ENCODE assay signal across 25 cellular contexts in genomic region chr20:35891375-35891774, GRCh38.
A peak's percentile ranks its signal among the peaks of the same experiment; 100 is the strongest.
DNase-seq lines count a peak whose midpoint lies in the region; ATAC-seq, FAIRE-seq and TF ChIP-seq lines count a peak whose summit lies in the region.
"Had no signal": no experiment of that assay in that cellular context is flagged by ENCODE, and none has a peak within 500 bp of the region (broad histone marks: within the 10 kb centered on the region; RNA-seq: fewer than 3 reads in every experiment).

No MANE protein-coding gene starts in this region.

- no peak overlapping the region for H2BK12ac ChIP-seq in mesenchymal stem cell (ENCODE audit: low read length in 2 of 2)

- H2AK5ac ChIP-seq in IMR-90 (ENCODE audit: low read depth, low read length) = no peak overlapping the region
- no peak overlapping the region for H2AK5ac ChIP-seq in mesenchymal stem cell (ENCODE audit: low read length, severe bottlenecking)

- H3K9me1 ChIP-seq in IMR-90 (ENCODE audit: insufficient read depth, low read length) = peaks cover 15% of the 10 kb centered on the region

- no peak overlapping the region for H3K9ac ChIP-seq in IMR-90 (ENCODE audit: low read depth, low read length)
- H3K9ac ChIP-seq in adipocyte (ENCODE audit: low read length) = no peak overlapping the region
- no peak overlapping the region for H3K9ac ChIP-seq in mesenchymal stem cell (ENCODE audit: low read length)
- H3K9ac ChIP-seq: BLaER1 had no signal

- H3K79me1 ChIP-seq in IMR-90 (ENCODE audit: low read depth in 1 of 2, low read length in 2 of 2) (peaks cover 21 to 65% of the 10 kb centered on the region in 2 experiments), mesenchymal stem cell (replicated peaks; ENCODE audit: low read length, poor library complexity, severe bottlenecking) (peaks cover 28% of the 10 kb centered on the region)

- FAIRE-seq in GM19239 (lab: Jason Lieb, UNC) = no peak
- FAIRE-seq: bronchial epithelial cell, kidney had no signal

- TF ChIP-seq CTCF in IMR-90 (conservative IDR thresholded peaks at IDR 0.05; ENCODE audit: low read depth, low read length) = no peak

- H3K27me3 ChIP-seq in IMR-90 (ENCODE audit: control insufficient read depth, insufficient read depth, low read length) = no peaks in the 10 kb centered on the region
- H3K27me3 ChIP-seq in adipocyte (replicated peaks; ENCODE audit: control insufficient read depth, insufficient read depth, low read length) = no peaks in the 10 kb centered on the region
- H3K27me3 ChIP-seq in mesenchymal stem cell (ENCODE audit: control insufficient read depth in 1 of 2, insufficient read depth in 1 of 2, low read length in 2 of 2) = no peaks in the 10 kb centered on the region
- H3K27me3 ChIP-seq: BLaER1, dorsolateral prefrontal cortex, esophagus squamous epithelium, hepatocyte, uterus had no signal

- no peak overlapping the region for H2BK120ac ChIP-seq in IMR-90 (ENCODE audit: low read depth, low read length)
- H2BK120ac ChIP-seq in mesenchymal stem cell (ENCODE audit: low read depth, low read length) = no peak overlapping the region

- H3K14ac ChIP-seq in IMR-90 (replicated peaks; ENCODE audit: low read depth, low read length) = no peak overlapping the region
- no peak overlapping the region for H3K14ac ChIP-seq in mesenchymal stem cell (ENCODE audit: low read length in 2 of 2)

- H4K91ac ChIP-seq in IMR-90 (ENCODE audit: insufficient read depth, low read depth, low read length) (no peak overlapping the region), mesenchymal stem cell (ENCODE audit: low read length) (no peak overlapping the region)

- H3K9me3 ChIP-seq in IMR-90 (ENCODE audit: control insufficient read depth, insufficient read depth, low read length) (no peaks in the 10 kb centered on the region), adipocyte (ENCODE audit: control insufficient read depth, low read length) (no peaks in the 10 kb centered on the region), mesenchymal stem cell (ENCODE audit: control insufficient read depth, low read length) (no peaks in the 10 kb centered on the region)
- H3K9me3 ChIP-seq: BLaER1, esophagus squamous epithelium, uterus had no signal

- TF ChIP-seq RAD21 in IMR-90 (IDR thresholded peaks at IDR 0.05; ENCODE audit: low read length) = no peak

- dilution Hi-C loops in IMR-90 (cut with HindIII; ENCODE audit: low sequenced_read_pairs, unreplicated experiment) = no loop called here

- no peak overlapping the region for H2AK9ac ChIP-seq in IMR-90 (replicated peaks; ENCODE audit: low read depth, low read length, poor library complexity)

- H2BK20ac ChIP-seq in IMR-90 (ENCODE audit: low read depth, low read length) = no peak overlapping the region

- no peak overlapping the region for H2BK15ac ChIP-seq in IMR-90 (ENCODE audit: low read depth, low read length)
- H2BK15ac ChIP-seq in mesenchymal stem cell (ENCODE audit: low read depth, poor library complexity, severe bottlenecking) = no peak overlapping the region

- intact Hi-C loops in IMR-90 (cut with micrococcal nuclease) = no loop called here

- peaks cover 4% of the 10 kb centered on the region; the same call in 1 of the 2 replicates for H4K20me1 ChIP-seq in IMR-90 (ENCODE audit: insufficient read depth, low read length)

- in situ Hi-C loops in IMR-90 (cut with MboI; ENCODE audit: low sequenced_read_pairs) = no loop called here

- H3K18ac ChIP-seq in IMR-90 (ENCODE audit: low read depth, low read length) = no peak overlapping the region
- no peak overlapping the region for H3K18ac ChIP-seq in mesenchymal stem cell (ENCODE audit: low read depth in 1 of 2, low read length in 2 of 2)

- ATAC-seq in IMR-90 (ENCODE audit: low read depth) (peak; percentile 83), GM21723 (IDR thresholded peaks at IDR 0.05; ENCODE audit: unreplicated experiment) (no peak), GM18870 (IDR thresholded peaks at IDR 0.05; ENCODE audit: unreplicated experiment) (no peak)
- ATAC-seq: activated T-helper 17 cell treated with anti-CD3 and anti-CD28 coated beads, Interleukin-2, amount 50 U/mL, for 72 hours; natural killer cell had no signal

- H2BK5ac ChIP-seq in IMR-90 (ENCODE audit: low read depth, low read length, poor library complexity, severe bottlenecking) (peak overlapping the region; percentile 35), mesenchymal stem cell (ENCODE audit: low read depth, low read length, poor library complexity, severe bottlenecking) (no peak overlapping the region)

- H3K23ac ChIP-seq in IMR-90 (ENCODE audit: low read depth, low read length) = 0 out of 2 replicates have a peak overlapping the region, but pooled peaks have one; percentile 1
- no peak overlapping the region for H3K23ac ChIP-seq in mesenchymal stem cell (ENCODE audit: low read length in 2 of 2)

- H3K27ac ChIP-seq in IMR-90 (ENCODE audit: insufficient read depth, low read length) = peak overlapping the region; percentile 16; the same call in 1 of the 2 replicates
- no peak overlapping the region for H3K27ac ChIP-seq in mesenchymal stem cell (ENCODE audit: low read length, poor library complexity, severe bottlenecking)
- H3K27ac ChIP-seq: BLaER1, dorsolateral prefrontal cortex, esophagus squamous epithelium, uterus had no signal

- H2AFZ ChIP-seq in IMR-90 (replicated peaks; ENCODE audit: low read length, poor library complexity) (no peak overlapping the region), mesenchymal stem cell (ENCODE audit: low read depth, low read length) (no peak overlapping the region)
- H2AFZ ChIP-seq: hepatocyte had no signal

- H3K4me2 ChIP-seq in IMR-90 (ENCODE audit: low read depth, low read length) (no peak overlapping the region), mesenchymal stem cell (ENCODE audit: low read length, poor library complexity, severe bottlenecking) (no peak overlapping the region)
- H3K4me2 ChIP-seq: BLaER1, hepatocyte had no signal

- no peak for TF ChIP-seq POLR2A in IMR-90 (IDR thresholded peaks at IDR 0.05; ENCODE audit: low read depth, low read length)

- WGBS in IMR-90 (ENCODE audit: extremely low coverage in 2 of 2, insufficient read length in 1 of 2), 2 experiments = no CpG with 5 or more reads among the region's 2 CpGs
- 59% methylated on average over 2 of the region's 2 CpGs for WGBS in mesenchymal stem cell

- H3K36me3 ChIP-seq in IMR-90 (ENCODE audit: control insufficient read depth, insufficient read depth, low read length) (peaks cover 8% of the 10 kb centered on the region; the same call in 1 of the 2 replicates), adipocyte (ENCODE audit: control insufficient read depth, insufficient read depth, low read length, severe bottlenecking) (no peaks in the 10 kb centered on the region), mesenchymal stem cell (ENCODE audit: control insufficient read depth in 1 of 2, insufficient read depth in 2 of 2, low read depth in 1 of 2, low read length in 2 of 2) (peaks cover 4 to 13% of the 10 kb centered on the region in 2 experiments)
- H3K36me3 ChIP-seq: uterus had no signal

- peak; percentile 78 for DNase-seq in AG20443 (ENCODE audit: low spot score)
- DNase-seq in IMR-90 = peak; percentile 80
- peak; percentile 80 for DNase-seq in adipocyte (ENCODE audit: low read depth)
- peak; percentile 92 for DNase-seq in mesenchymal stem cell
- no peak for DNase-seq in GM19239 (ENCODE audit: insufficient read length, low spot score)
- no peak for DNase-seq in NCI-H69 (lab: John Stamatoyannopoulos, UW)
- DNase-seq: activated CD4-positive, CD25-positive, alpha-beta regulatory T cell treated with anti-CD3 and anti-CD28 coated beads, Interleukin-2, amount 50 U/mL, for 72 hours; dorsolateral prefrontal cortex; esophagus squamous epithelium; GF-D8; kidney; MM.1S; natural killer cell; NCI-H1930; NCI-H446; SHP77 treated with DMSO at 0.1 percent for 48 hours; stimulated activated CD4-positive, alpha-beta T cell treated with anti-CD3 and anti-CD28 coated beads, Interleukin-2, amount 100 ng/mL, for 48 hours; T-helper 2 cell; uterus had no signal

- BruUV-seq in IMR-90 (replicated peaks; lab: Mats Ljungman, UMichigan) = no TSS peak

- CTCF ChIA-PET in IMR-90 (lab: Yijun Ruan, JAX) = no interaction called here

- no peak overlapping the region for H3K4me3 ChIP-seq in IMR-90 (ENCODE audit: insufficient read depth, low read depth, low read length)
- H3K4me3 ChIP-seq in adipocyte (ENCODE audit: low read length) = no peak overlapping the region
- H3K4me3 ChIP-seq in mesenchymal stem cell (ENCODE audit: insufficient read depth in 1 of 2, low read depth in 1 of 2, low read length in 2 of 2) = no peak overlapping the region
- H3K4me3 ChIP-seq: BLaER1, dorsolateral prefrontal cortex, esophagus squamous epithelium, hepatocyte, uterus had no signal

- peaks cover 10% of the 10 kb centered on the region for H3K4me1 ChIP-seq in IMR-90 (ENCODE audit: control insufficient read depth, insufficient read depth, low read length)
- H3K4me1 ChIP-seq in adipocyte (ENCODE audit: control insufficient read depth, insufficient read depth, low read length) = peaks cover 25% of the 10 kb centered on the region
- peaks cover 5% of the 10 kb centered on the region for H3K4me1 ChIP-seq in mesenchymal stem cell (ENCODE audit: control insufficient read depth, insufficient read depth, low read depth, low read length)
- H3K4me1 ChIP-seq: esophagus squamous epithelium, uterus had no signal

- no peak overlapping the region for H4K5ac ChIP-seq in IMR-90 (ENCODE audit: low read depth, low read length)

- peak overlapping the region in 1 of 2 experiments; percentile 56; a peak in 1 of 4 replicates for H4K8ac ChIP-seq in IMR-90 (ENCODE audit: low read depth in 2 of 2, low read length in 2 of 2)
- H4K8ac ChIP-seq in mesenchymal stem cell (ENCODE audit: low read length) = no peak overlapping the region

- POLR2A ChIA-PET in IMR-90 (lab: Charles Lee; ENCODE audit: unreplicated experiment) = interaction anchor here (0.6 kb wide), 1 partner anchor 25 kb away, joined by 3 read pairs; no protein-coding TSS in a partner anchor

- H3K56ac ChIP-seq in IMR-90 (ENCODE audit: extremely low read depth, insufficient read depth, low read length) = no peak overlapping the region

- H3K4ac ChIP-seq in IMR-90 (ENCODE audit: low read depth, low read length) (no peak overlapping the region), mesenchymal stem cell (ENCODE audit: low read depth in 1 of 2, low read length in 2 of 2) (no peak overlapping the region)

TF ChIP-seq in IMR-90, 13 proteins besides CTCF, POLR2A, EP300 and RAD21:
- TF ChIP-seq MAZ (IDR thresholded peaks at IDR 0.05; ENCODE audit: borderline replicate concordance, low read depth, low read length) (no peak), MXI1 (IDR thresholded peaks at IDR 0.05; ENCODE audit: borderline replicate concordance, low read depth, low read length) (peak; percentile 99), CEBPB (IDR thresholded peaks at IDR 0.05; ENCODE audit: low read depth, low read length) (peak; percentile 88)

Comparison
In these comparisons a context has a peak if more than half of its experiments do, and no peak if none do; other contexts are left out.
1. DNase-seq: peak in AG20443 (single experiment), IMR-90 (single experiment), adipocyte (single experiment) and mesenchymal stem cell (single experiment); none in GM19239 (single experiment) and NCI-H69 (single experiment).